ENCODE assay signal across 6 cellular contexts in the genomic region with DNA sequence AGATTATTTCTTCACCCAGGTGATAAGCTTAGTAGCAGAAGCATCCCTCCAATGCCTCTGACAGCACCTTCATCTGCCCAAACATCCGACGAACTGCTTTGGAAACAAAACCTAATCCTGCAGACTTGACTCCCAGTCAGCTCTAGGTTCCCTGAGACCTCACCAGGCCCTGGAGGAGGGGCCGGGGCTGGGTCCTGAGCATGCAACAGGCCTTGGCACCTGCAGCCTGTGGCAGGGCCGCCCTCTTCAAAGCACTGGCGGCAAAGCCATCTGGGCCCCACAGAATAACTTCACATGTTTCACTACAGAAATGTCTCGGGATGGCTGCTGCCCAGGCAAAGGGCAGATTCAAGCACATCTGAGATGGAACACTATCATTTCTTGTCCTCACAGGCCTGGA.
"Had no signal": no experiment of that assay in that cellular context is flagged by ENCODE, and none has a peak within 500 bp of the region (broad histone marks: within the 10 kb centered on the region; RNA-seq: fewer than 3 reads in every experiment).

No MANE protein-coding gene starts in this region.

- ATAC-seq: HepG2, K562 had no signal

- H3K4me3 ChIP-seq: K562 had no signal

- H3K27ac ChIP-seq: HL-60 had no signal

- DNase-seq: IMR-90, KBM-7 had no signal

- H3K27ac Mint-ChIP-seq: IgD-negative memory B cell had no signal

- H3K4me3 Mint-ChIP-seq: IgD-negative memory B cell had no signal

- H3K4me1 Mint-ChIP-seq: IgD-negative memory B cell had no signal
